ENCODE assay signal across 10 cellular contexts in genomic region chr10:62733654-62734293, GRCh38.
DNase-seq lines count a peak whose midpoint lies in the region; ATAC-seq and TF ChIP-seq lines count a peak whose summit lies in the region.
"Had no signal": no experiment of that assay in that cellular context is flagged by ENCODE, and none has a peak within 500 bp of the region (broad histone marks: within the 10 kb centered on the region; RNA-seq: fewer than 3 reads in every experiment).

No MANE protein-coding gene starts in this region.

- H3K27ac ChIP-seq in colonic mucosa (no peak overlapping the region), neural progenitor cell (no peak overlapping the region)
- H3K27ac ChIP-seq: dorsolateral prefrontal cortex had no signal

- intact Hi-C loops in Calu3 (cut with micrococcal nuclease; ENCODE audit: unreplicated experiment), result loop anchor here (2.0 to 10.0 kb wide), 2 partner anchors 71 to 99 kb away; partner anchors contain the start of gene ADO
- intact Hi-C loops in colonic mucosa (cut with DNase I), result no loop called here

- TSS peak; percentile 74 for BruUV-seq in Calu3 (replicated peaks; lab: Mats Ljungman, UMichigan)

- H3K27ac Mint-ChIP-seq in Calu3 (ENCODE audit: unreplicated experiment), result no peak overlapping the region
- no peak overlapping the region for H3K27ac Mint-ChIP-seq in neural progenitor cell

- no peaks in the 10 kb centered on the region for H3F3A ChIP-seq in neural progenitor cell (ENCODE audit: low read depth)

- H3K4me2 ChIP-seq in neural progenitor cell, result no peak overlapping the region

- DNase-seq in Calu3 (no peak), LHCN-M2 (ENCODE audit: low read depth) (peak; percentile 74), fibroblast of pulmonary artery (ENCODE audit: low read depth) (peak; percentile 6), G401 (ENCODE audit: low spot score) (no peak), colonic mucosa (no peak), GOT3 (lab: John Stamatoyannopoulos, UW) (no peak), neural progenitor cell (ENCODE audit: low spot score) (no peak)
- DNase-seq: dorsolateral prefrontal cortex, nucleus accumbens had no signal

- H3K27me3 Mint-ChIP-seq in Calu3 (ENCODE audit: unreplicated experiment) (no peaks in the 10 kb centered on the region), neural progenitor cell (ENCODE audit: insufficient read depth, low read depth) (peaks cover 3% of the 10 kb centered on the region)

- no peaks in the 10 kb centered on the region for H3K4me1 ChIP-seq in colonic mucosa
- H3K4me1 ChIP-seq in neural progenitor cell, result no peaks in the 10 kb centered on the region

- H3K9ac ChIP-seq in colonic mucosa (ENCODE audit: low read depth in 2 of 2, low read length in 2 of 2) (no peak overlapping the region), neural progenitor cell (no peak overlapping the region)

- H2AFZ ChIP-seq in neural progenitor cell (replicated peaks), result no peak overlapping the region

- no peaks in the 10 kb centered on the region for H3K9me3 Mint-ChIP-seq in Calu3 (ENCODE audit: low read depth, unreplicated experiment)
- H3K9me3 Mint-ChIP-seq in neural progenitor cell, result no peaks in the 10 kb centered on the region

- no peaks in the 10 kb centered on the region for H3K79me2 ChIP-seq in neural progenitor cell (ENCODE audit: low read depth)

- in situ Hi-C loops in G401 (cut with HindIII; ENCODE audit: low sequenced_read_pairs), result no loop called here

- H3K4me3 Mint-ChIP-seq in Calu3 (ENCODE audit: low read depth, unreplicated experiment) (peak overlapping the region; percentile 30), neural progenitor cell (no peak overlapping the region)

- TF ChIP-seq CTCF in Calu3 (IDR thresholded peaks at IDR 0.05; ENCODE audit: unreplicated experiment) (no peak), fibroblast of pulmonary artery (IDR thresholded peaks at IDR 0.05; ENCODE audit: low read length, missing control alignments) (no peak), colonic mucosa (IDR thresholded peaks at IDR 0.05) (no peak), neural progenitor cell (IDR thresholded peaks at IDR 0.05) (no peak)

- CTCF ChIA-PET in Calu3 (lab: Charles Lee), result interaction anchor here (1.1 to 2.7 kb wide), 3 partner anchors 71 to 84 kb away, joined by 3 to 11 read pairs (median 7); partner anchors contain the start of genes ADO and EGR2

- H4K20me1 ChIP-seq in neural progenitor cell (ENCODE audit: low read depth), result no peaks in the 10 kb centered on the region

- peak; percentile 2 for ATAC-seq in GM21423 (IDR thresholded peaks at IDR 0.05; ENCODE audit: unreplicated experiment)

- H3K9me3 ChIP-seq in colonic mucosa, result no peaks in the 10 kb centered on the region
- H3K9me3 ChIP-seq in neural progenitor cell (ENCODE audit: low read depth), result no peaks in the 10 kb centered on the region

- H3K36me3 Mint-ChIP-seq in Calu3 (ENCODE audit: insufficient read depth, unreplicated experiment), result peaks cover 13% of the 10 kb centered on the region
- H3K36me3 Mint-ChIP-seq in neural progenitor cell, result no peaks in the 10 kb centered on the region

- peaks cover 10% of the 10 kb centered on the region for H3K4me1 Mint-ChIP-seq in Calu3 (ENCODE audit: low read depth, unreplicated experiment)
- no peaks in the 10 kb centered on the region for H3K4me1 Mint-ChIP-seq in neural progenitor cell

- no peaks in the 10 kb centered on the region for H3K27me3 ChIP-seq in colonic mucosa
- H3K27me3 ChIP-seq in neural progenitor cell, result no peaks in the 10 kb centered on the region
- H3K27me3 ChIP-seq: dorsolateral prefrontal cortex had no signal

- no peak overlapping the region for H3K4me3 ChIP-seq in fibroblast of pulmonary artery (replicated peaks; ENCODE audit: low read depth, low read length)
- H3K4me3 ChIP-seq in colonic mucosa, result no peak overlapping the region
- no peak overlapping the region for H3K4me3 ChIP-seq in neural progenitor cell
- H3K4me3 ChIP-seq: dorsolateral prefrontal cortex had no signal

- H3K36me3 ChIP-seq in colonic mucosa (no peaks in the 10 kb centered on the region), neural progenitor cell (no peaks in the 10 kb centered on the region)

Comparison
In these comparisons a context has a peak if more than half of its experiments do, and no peak if none do; other contexts are left out.
1. DNase-seq: peak in LHCN-M2 (single experiment) and fibroblast of pulmonary artery (single experiment); none in Calu3 (single experiment), G401 (single experiment), colonic mucosa (single experiment), GOT3 (single experiment) and neural progenitor cell (single experiment).